ENCODE assay signal across 15 cellular contexts in genomic region chr19:38737921-38738731, GRCh38. TPM values are rescaled to one million over a fixed set of nuclear protein-coding genes. Genes with fewer than 3 reads are reported as not detected.
A peak's percentile ranks its signal among the peaks of the same experiment; 100 is the strongest.
DNase-seq lines count a peak whose midpoint lies in the region; ATAC-seq lines count a peak whose summit lies in the region.
"Had no signal": no experiment of that assay in that cellular context is flagged by ENCODE, and none has a peak within 500 bp of the region (broad histone marks: within the 10 kb centered on the region; RNA-seq: fewer than 3 reads in every experiment).

No MANE protein-coding gene starts in this region.

- no peaks in the 10 kb centered on the region for H3K9me3 Mint-ChIP-seq in activated CD4-positive, alpha-beta memory T cell treated with anti-CD3 and anti-CD28 coated beads, Interleukin-2, amount 10 ng/mL, durations not matched to agents 7 days and 5 days

- DNase-seq in cardiac septum (ENCODE audit: low spot score) (peak; percentile 55), Right ventricle myocardium inferior (ENCODE audit: missing footprints) (no peak), lung microvascular endothelial cell (ENCODE audit: low read depth in 2 of 2) (peak; percentile 0), dedifferentiated amniotic fluid mesenchymal stem cell (ENCODE audit: extremely low spot score) (no peak)
- DNase-seq in activated CD4-positive, alpha-beta memory T cell treated with anti-CD3 and anti-CD28 coated beads, Interleukin-2, amount 10 ng/mL, durations not matched to agents 7 days and 5 days, result no peak
- DNase-seq in stimulated activated CD4-positive, alpha-beta T cell treated with anti-CD3 and anti-CD28 coated beads, Interleukin-4, amount 100 ng/mL, for 4 hours, result no peak
- DNase-seq in activated effector memory CD4-positive, alpha-beta T cell treated with Interleukin-2 at 50 U/mL for 16 hours, result no peak
- DNase-seq: NCI-H1092 treated with DMSO at 0.1 percent for 48 hours, NCI-H526 treated with DMSO at 0.1 percent for 48 hours, SHP77 had no signal

- ATAC-seq in Right ventricle myocardium inferior, result no peak
- no peak for ATAC-seq in HG02840 (IDR thresholded peaks at IDR 0.05; ENCODE audit: low FRiP score, unreplicated experiment)
- ATAC-seq: activated CD4-positive, CD25-positive, alpha-beta regulatory T cell treated with anti-CD3 and anti-CD28 coated beads, Interleukin-2, amount 50 U/mL, for 24 hours had no signal

- H3K36me3 Mint-ChIP-seq in activated CD4-positive, alpha-beta memory T cell treated with anti-CD3 and anti-CD28 coated beads, Interleukin-2, amount 10 ng/mL, durations not matched to agents 7 days and 5 days (ENCODE audit: low read depth), result no peaks in the 10 kb centered on the region

- H3K27ac Mint-ChIP-seq in activated CD4-positive, alpha-beta memory T cell treated with anti-CD3 and anti-CD28 coated beads, Interleukin-2, amount 10 ng/mL, durations not matched to agents 7 days and 5 days, result no peak overlapping the region

- H3K27me3 Mint-ChIP-seq in activated CD4-positive, alpha-beta memory T cell treated with anti-CD3 and anti-CD28 coated beads, Interleukin-2, amount 10 ng/mL, durations not matched to agents 7 days and 5 days, result peaks cover 4% of the 10 kb centered on the region

- H3K4me3 Mint-ChIP-seq in activated CD4-positive, alpha-beta memory T cell treated with anti-CD3 and anti-CD28 coated beads, Interleukin-2, amount 10 ng/mL, durations not matched to agents 7 days and 5 days, result peak overlapping the region; percentile 49

- intact Hi-C loops in cardiac septum (cut with DNase I), result no loop called here
- intact Hi-C loops in Right ventricle myocardium inferior (cut with DNase I), result no loop called here

- CTCF ChIA-PET in activated CD4-positive, alpha-beta memory T cell treated with anti-CD3 and anti-CD28 coated beads, Interleukin-2, amount 10 ng/mL, durations not matched to agents 7 days and 5 days (lab: Charles Lee), result interaction anchor here (1.7 kb wide), 1 partner anchor 192 kb away, joined by 11 read pairs; the partner anchor contains the start of genes MRPS12 and SARS2

- POLR2A ChIA-PET in activated CD4-positive, alpha-beta memory T cell treated with anti-CD3 and anti-CD28 coated beads, Interleukin-2, amount 10 ng/mL, durations not matched to agents 7 days and 5 days (lab: Charles Lee), result interaction anchor here (1.2 to 1.5 kb wide), 2 partner anchors 31 to 82 kb away, joined by 3 read pairs; no protein-coding TSS in a partner anchor

- H3K4me1 Mint-ChIP-seq in activated CD4-positive, alpha-beta memory T cell treated with anti-CD3 and anti-CD28 coated beads, Interleukin-2, amount 10 ng/mL, durations not matched to agents 7 days and 5 days, result peaks cover 51% of the 10 kb centered on the region

RNA-seq across cellular contexts. Expression of gene CAPN12, which starts 6.1 kb away (rescaled TPM):
- total RNA-seq in cardiac septum (1.7 TPM), Right ventricle myocardium inferior (not detected), lung microvascular endothelial cell (under 0.01 TPM in 2 replicates)
- total RNA-seq in activated CD4-positive, alpha-beta memory T cell treated with anti-CD3 and anti-CD28 coated beads, Interleukin-2, amount 10 ng/mL, durations not matched to agents 7 days and 5 days, result 10 to 100 TPM; 22.9 to 24.9 TPM

RNA-seq across cellular contexts. Expression of gene LGALS7, which starts 35.2 kb away (rescaled TPM):
- total RNA-seq in cardiac septum (not detected), Right ventricle myocardium inferior (not detected), lung microvascular endothelial cell (not detected in 2 replicates)
- total RNA-seq in activated CD4-positive, alpha-beta memory T cell treated with anti-CD3 and anti-CD28 coated beads, Interleukin-2, amount 10 ng/mL, durations not matched to agents 7 days and 5 days, result not detected
- total RNA-seq: adrenal gland had no signal

RNA-seq across cellular contexts. Expression of gene LGALS7B, which starts 50.9 kb away (rescaled TPM):
- not detected for total RNA-seq in cardiac septum
- total RNA-seq in Right ventricle myocardium inferior, result not detected
- not detected for total RNA-seq in activated CD4-positive, alpha-beta memory T cell treated with anti-CD3 and anti-CD28 coated beads, Interleukin-2, amount 10 ng/mL, durations not matched to agents 7 days and 5 days
- not detected in 2 replicates for total RNA-seq in lung microvascular endothelial cell
- total RNA-seq: adrenal gland, dorsolateral prefrontal cortex, HT-29 had no signal

Comparison
In these comparisons a context has a peak if more than half of its experiments do, and no peak if none do; other contexts are left out.
1. DNase-seq: peak in cardiac septum (single experiment) and lung microvascular endothelial cell (2 of 2); none in Right ventricle myocardium inferior (single experiment), activated CD4-positive, alpha-beta memory T cell treated with anti-CD3 and anti-CD28 coated beads, Interleukin-2, amount 10 ng/mL, durations not matched to agents 7 days and 5 days (single experiment), stimulated activated CD4-positive, alpha-beta T cell treated with anti-CD3 and anti-CD28 coated beads, Interleukin-4, amount 100 ng/mL, for 4 hours (0 of 2), activated effector memory CD4-positive, alpha-beta T cell treated with Interleukin-2 at 50 U/mL for 16 hours (single experiment) and dedifferentiated amniotic fluid mesenchymal stem cell (single experiment).